ENCODE assay signal across 8 cellular contexts in the genomic region with DNA sequence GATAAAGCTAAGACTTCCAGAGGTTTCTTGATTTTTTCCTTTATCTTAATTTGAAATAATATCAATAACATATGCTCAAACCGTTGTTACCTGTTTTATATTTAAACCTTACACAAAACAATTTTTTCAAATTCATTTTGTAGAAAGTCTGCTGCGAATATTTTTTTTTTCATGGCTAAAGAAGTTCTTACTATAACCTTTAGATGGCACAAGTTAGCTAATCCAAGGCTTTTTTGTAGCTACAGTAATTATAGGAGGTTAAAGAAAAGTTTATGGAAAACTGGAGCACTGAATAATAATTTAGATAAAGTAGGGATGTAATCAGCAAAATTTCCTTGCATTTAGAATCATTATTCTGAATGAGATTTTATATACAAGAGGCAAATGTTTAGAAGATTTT.
DNase-seq lines count a peak whose midpoint lies in the region; ATAC-seq and TF ChIP-seq lines count a peak whose summit lies in the region.

No MANE protein-coding gene starts in this region.

- no peaks in the 10 kb centered on the region for H3K36me3 Mint-ChIP-seq in CD14-positive monocyte
- H3K36me3 Mint-ChIP-seq in activated CD8-positive, alpha-beta T cell treated with anti-CD3 and anti-CD28 coated beads for 36 hours (ENCODE audit: low read depth): no peaks in the 10 kb centered on the region

- POLR2A ChIA-PET in activated CD8-positive, alpha-beta T cell treated with anti-CD3 and anti-CD28 coated beads for 36 hours (lab: Charles Lee): no interaction called here

- H3K27ac Mint-ChIP-seq in CD14-positive monocyte: no peak overlapping the region
- no peak overlapping the region for H3K27ac Mint-ChIP-seq in activated CD8-positive, alpha-beta T cell treated with anti-CD3 and anti-CD28 coated beads for 36 hours

- no peak overlapping the region for H3K4me3 ChIP-seq in Jurkat, Clone E6-1 (ENCODE audit: low read length)
- H3K4me3 ChIP-seq in WI38 (ENCODE audit: low read depth, low read length): no peak overlapping the region

- no peak for ATAC-seq in activated CD8-positive, alpha-beta T cell treated with anti-CD3 and anti-CD28 coated beads for 36 hours
- no peak for ATAC-seq in HG03432 (IDR thresholded peaks at IDR 0.05; ENCODE audit: unreplicated experiment)

- no peak overlapping the region for H3K4me3 Mint-ChIP-seq in CD14-positive monocyte
- no peak overlapping the region for H3K4me3 Mint-ChIP-seq in activated CD8-positive, alpha-beta T cell treated with anti-CD3 and anti-CD28 coated beads for 36 hours

- peak; percentile 25 for TF ChIP-seq CTCF in CD14-positive monocyte (IDR thresholded peaks at IDR 0.05)
- TF ChIP-seq CTCF in WI38 (IDR thresholded peaks at IDR 0.05; ENCODE audit: low read depth, low read length): peak; percentile 25; the same call in 1 of the 2 replicates
- TF ChIP-seq CTCF in activated CD8-positive, alpha-beta T cell treated with anti-CD3 and anti-CD28 coated beads for 36 hours (IDR thresholded peaks at IDR 0.05): no peak

- H3K27me3 Mint-ChIP-seq in CD14-positive monocyte (ENCODE audit: low read depth in 3 of 3): peaks cover 0 to 8% (median 0%) of the 10 kb centered on the region in 3 donors
- peaks cover 3% of the 10 kb centered on the region for H3K27me3 Mint-ChIP-seq in activated CD8-positive, alpha-beta T cell treated with anti-CD3 and anti-CD28 coated beads for 36 hours

- no peak for DNase-seq in CD14-positive monocyte (ENCODE audit: low spot score)
- DNase-seq in Jurkat, Clone E6-1 (ENCODE audit: low read depth, low spot score): peak; percentile 18
- peak; percentile 55 for DNase-seq in kidney tubule cell (ENCODE audit: low spot score)
- DNase-seq in activated CD8-positive, alpha-beta T cell treated with anti-CD3 and anti-CD28 coated beads for 36 hours: no peak
- DNase-seq in activated CD8-positive, alpha-beta memory T cell treated with anti-CD3 and anti-CD28 coated beads, Interleukin-2, amount 50 U/mL, for 4 hours: no peak
- no peak for DNase-seq in activated naive CD4-positive, alpha-beta T cell (lab: John Stamatoyannopoulos, UW)

- CTCF ChIA-PET in activated CD8-positive, alpha-beta T cell treated with anti-CD3 and anti-CD28 coated beads for 36 hours (lab: Charles Lee): interaction anchor here (0.7 to 1.2 kb wide), 4 partner anchors 13 to 412 kb away, joined by 3 to 4 read pairs (median 3); partner anchors contain the start of gene CCDC85A

- H3K9me3 Mint-ChIP-seq in CD14-positive monocyte: peaks cover 0 to 2% (median 0%) of the 10 kb centered on the region in 7 donors
- H3K9me3 Mint-ChIP-seq in activated CD8-positive, alpha-beta T cell treated with anti-CD3 and anti-CD28 coated beads for 36 hours: no peaks in the 10 kb centered on the region

- H3K4me1 Mint-ChIP-seq in CD14-positive monocyte: no peaks in the 10 kb centered on the region
- H3K4me1 Mint-ChIP-seq in activated CD8-positive, alpha-beta T cell treated with anti-CD3 and anti-CD28 coated beads for 36 hours (ENCODE audit: low read depth): no peaks in the 10 kb centered on the region

- intact Hi-C loops in CD14-positive monocyte (cut with micrococcal nuclease): no loop called here
- intact Hi-C loops in activated CD8-positive, alpha-beta T cell treated with anti-CD3 and anti-CD28 coated beads for 36 hours (cut with micrococcal nuclease): no loop called here

Comparison
In these comparisons a context has a peak if more than half of its experiments do, and no peak if none do; other contexts are left out.
1. DNase-seq: peak in Jurkat, Clone E6-1 (single experiment) and kidney tubule cell (single experiment); none in CD14-positive monocyte (single experiment), activated CD8-positive, alpha-beta T cell treated with anti-CD3 and anti-CD28 coated beads for 36 hours (single experiment), activated CD8-positive, alpha-beta memory T cell treated with anti-CD3 and anti-CD28 coated beads, Interleukin-2, amount 50 U/mL, for 4 hours (single experiment) and activated naive CD4-positive, alpha-beta T cell (0 of 4).